27 cellular contexts compared by ENCODE assay signal in genomic region chr6:107625264-107625663, GRCh38.
DNase-seq lines count a peak whose midpoint lies in the region; TF ChIP-seq lines count a peak whose summit lies in the region.
"Had no signal": no experiment of that assay in that cellular context is flagged by ENCODE, and none has a peak within 500 bp of the region (broad histone marks: within the 10 kb centered on the region; RNA-seq: fewer than 3 reads in every experiment).

No MANE protein-coding gene starts in this region.

- H3K4me3 ChIP-seq in SJCRH30 (no peak overlapping the region), neuronal stem cell (ENCODE audit: low read length in 2 of 2) (no peak overlapping the region), A673 (ENCODE audit: low read depth, low read length, poor library complexity, severe bottlenecking) (no peak overlapping the region)

- H2BK15ac ChIP-seq in neuronal stem cell (ENCODE audit: low read length), result peak overlapping the region; percentile 20

- BruUV-seq in A673 (replicated peaks; lab: Mats Ljungman, UMichigan), result no TSS peak

- no peak overlapping the region for H2AFZ ChIP-seq in neuronal stem cell (ENCODE audit: low read length)

- H4K91ac ChIP-seq in neuronal stem cell (ENCODE audit: low read depth, low read length, poor library complexity), result no peak overlapping the region

- H3K4me3 Mint-ChIP-seq in activated CD4-positive, alpha-beta T cell treated with anti-CD3 and anti-CD28 coated beads, Interleukin-2, amount 10 ng/mL, durations not matched to agents 24 days and 14 days, result no peak overlapping the region
- H3K4me3 Mint-ChIP-seq: activated B cell treated with CpG ODN at 0.5 μM for 24 hours; activated CD8-positive, alpha-beta T cell treated with anti-CD3 and anti-CD28 coated beads for 36 hours; activated naive CD8-positive, alpha-beta T cell treated with anti-CD3 and anti-CD28 coated beads, Interleukin-2, amount 50 U/mL, for 24 hours; CD4-positive, alpha-beta memory T cell had no signal

- H3K4me1 Mint-ChIP-seq in activated CD4-positive, alpha-beta T cell treated with anti-CD3 and anti-CD28 coated beads, Interleukin-2, amount 10 ng/mL, durations not matched to agents 24 days and 14 days, result peaks cover 9% of the 10 kb centered on the region

- H3K18ac ChIP-seq in neuronal stem cell (ENCODE audit: low read length), result peak overlapping the region; percentile 28

- peaks cover 67% of the 10 kb centered on the region for H3K4me1 ChIP-seq in SJCRH30
- H3K4me1 ChIP-seq in neuronal stem cell (ENCODE audit: control insufficient read depth in 2 of 2, insufficient read depth in 1 of 2, low read depth in 1 of 2, low read length in 2 of 2), result peaks cover 15 to 26% of the 10 kb centered on the region in 2 donors
- H3K4me1 ChIP-seq in A673 (ENCODE audit: insufficient read depth, low read length, poor library complexity, severe bottlenecking), result peaks cover 8% of the 10 kb centered on the region

- no peaks in the 10 kb centered on the region for H3K9me3 ChIP-seq in SJCRH30 (replicated peaks)
- H3K9me3 ChIP-seq in neuronal stem cell (replicated peaks in 1 of 2; ENCODE audit: control insufficient read depth in 2 of 2, insufficient read depth in 1 of 2, low read depth in 1 of 2, low read length in 2 of 2), result no peaks in the 10 kb centered on the region
- H3K9me3 ChIP-seq in A673 (ENCODE audit: low read depth, low read length, poor library complexity, severe bottlenecking), result no peaks in the 10 kb centered on the region

- no peaks in the 10 kb centered on the region for H3K9me3 Mint-ChIP-seq in activated CD4-positive, alpha-beta T cell treated with anti-CD3 and anti-CD28 coated beads, Interleukin-2, amount 10 ng/mL, durations not matched to agents 24 days and 14 days
- H3K9me3 Mint-ChIP-seq: activated B cell treated with CpG ODN at 0.5 μM for 24 hours; activated CD8-positive, alpha-beta T cell treated with anti-CD3 and anti-CD28 coated beads for 36 hours; activated naive CD8-positive, alpha-beta T cell treated with anti-CD3 and anti-CD28 coated beads, Interleukin-2, amount 50 U/mL, for 24 hours; CD4-positive, alpha-beta memory T cell had no signal

- no peak overlapping the region for H2BK12ac ChIP-seq in neuronal stem cell (ENCODE audit: low read length)

- H3K27me3 ChIP-seq in SJCRH30 (no peaks in the 10 kb centered on the region), neuronal stem cell (ENCODE audit: control insufficient read depth in 3 of 3, insufficient read depth in 3 of 3, low read depth in 1 of 3, low read length in 3 of 3) (no peaks in the 10 kb centered on the region), A673 (replicated peaks; ENCODE audit: insufficient read depth, low read depth, low read length, poor library complexity) (no peaks in the 10 kb centered on the region)

- POLR2A ChIA-PET in A673 (lab: Charles Lee; ENCODE audit: low non-redundant PET), result no interaction called here

- H3K4ac ChIP-seq in neuronal stem cell (ENCODE audit: low read length), result no peak overlapping the region

- H2AK5ac ChIP-seq in neuronal stem cell (ENCODE audit: low read depth, low read length), result no peak overlapping the region

- no CpG with 5 or more reads among the region's 1 CpG for WGBS in neuronal stem cell (ENCODE audit: extremely low coverage in 2 of 2, insufficient read length in 2 of 2, insufficient replicate concordance in 1 of 2), 2 donors

- H3K36me3 ChIP-seq in SJCRH30, result no peaks in the 10 kb centered on the region
- peaks cover 2 to 13% of the 10 kb centered on the region in 2 donors for H3K36me3 ChIP-seq in neuronal stem cell (replicated peaks in 1 of 2; ENCODE audit: control insufficient read depth in 2 of 2, insufficient read depth in 2 of 2, low read length in 2 of 2)
- no peaks in the 10 kb centered on the region for H3K36me3 ChIP-seq in A673 (ENCODE audit: insufficient read depth, low read length, poor library complexity, severe bottlenecking)

- no peak overlapping the region for H4K8ac ChIP-seq in neuronal stem cell (ENCODE audit: low read depth, low read length)

- H2BK5ac ChIP-seq in neuronal stem cell (ENCODE audit: low read length), result no peak overlapping the region

- TF ChIP-seq CTCF in A673 (conservative IDR thresholded peaks at IDR 0.05; ENCODE audit: low read depth, low read length), result no peak

- no peak overlapping the region for H3K14ac ChIP-seq in neuronal stem cell (ENCODE audit: low read length)

- intact Hi-C loops in A673 (cut with micrococcal nuclease; ENCODE audit: unreplicated experiment), result no loop called here
- intact Hi-C loops in activated CD4-positive, alpha-beta T cell treated with anti-CD3 and anti-CD28 coated beads, Interleukin-2, amount 10 ng/mL, durations not matched to agents 24 days and 14 days (cut with micrococcal nuclease), result no loop called here

- H3K27ac ChIP-seq in SJCRH30 (peak overlapping the region; percentile 79), neuronal stem cell (replicated peaks; ENCODE audit: low read length) (no peak overlapping the region), A673 (ENCODE audit: low read depth, low read length, poor library complexity, severe bottlenecking) (no peak overlapping the region)
- H3K27ac ChIP-seq: 22Rv1, KMS-11 had no signal

- H3K4me2 ChIP-seq in neuronal stem cell (ENCODE audit: insufficient read depth, low read length, poor library complexity, severe bottlenecking), result no peak overlapping the region
- H3K4me2 ChIP-seq: KMS-11 had no signal

- no peak overlapping the region for H3K9ac ChIP-seq in neuronal stem cell (ENCODE audit: low read depth, low read length, poor library complexity)
- H3K9ac ChIP-seq: KMS-11 had no signal

- CTCF ChIA-PET in A673 (lab: Charles Lee), result no interaction called here

- DNase-seq in DMS 273 (lab: John Stamatoyannopoulos, UW; ENCODE audit: unreplicated experiment), result peak; percentile 61
- DNase-seq in DMS 273 treated with DMSO at 0.1 percent for 48 hours (lab: John Stamatoyannopoulos, UW), result no peak
- DNase-seq in NCI-H2029 (lab: John Stamatoyannopoulos, UW), result peak; percentile 80
- DNase-seq in SJCRH30, result peak; percentile 90 to 96
- no peak for DNase-seq in neuronal stem cell (ENCODE audit: low spot score)
- no peak for DNase-seq in A673 (ENCODE audit: low spot score)
- DNase-seq in RPMI8226, result no peak
- no peak for DNase-seq in activated CD4-positive, alpha-beta T cell treated with anti-CD3 and anti-CD28 coated beads, Interleukin-2, amount 10 ng/mL, durations not matched to agents 24 days and 14 days
- DNase-seq: activated B cell treated with CpG ODN at 0.5 μM for 24 hours; activated CD8-positive, alpha-beta T cell treated with anti-CD3 and anti-CD28 coated beads for 36 hours; activated effector memory CD4-positive, alpha-beta T cell treated with Interleukin-2 at 50 U/mL for 16 hours; activated naive CD8-positive, alpha-beta T cell treated with anti-CD3 and anti-CD28 coated beads, Interleukin-2, amount 50 U/mL, for 24 hours; activated T-cell treated with anti-CD3 and anti-CD28 coated beads for 4 hours; CD4-positive, alpha-beta memory T cell; DND-41; effector CD8-positive, alpha-beta T cell; erythroblast; GOT3; head of caudate nucleus; NCI-H187; NCI-H510A treated with DMSO at 0.1 percent for 48 hours; occipital lobe; retina; substantia nigra; T1000 had no signal

- no peak overlapping the region for H3K23ac ChIP-seq in neuronal stem cell (ENCODE audit: low read depth, low read length, poor library complexity)

- H3K36me3 Mint-ChIP-seq in activated CD4-positive, alpha-beta T cell treated with anti-CD3 and anti-CD28 coated beads, Interleukin-2, amount 10 ng/mL, durations not matched to agents 24 days and 14 days (ENCODE audit: low read depth), result no peaks in the 10 kb centered on the region
- H3K36me3 Mint-ChIP-seq: CD4-positive, alpha-beta memory T cell had no signal

- peaks cover 30% of the 10 kb centered on the region for H3K27me3 Mint-ChIP-seq in activated CD4-positive, alpha-beta T cell treated with anti-CD3 and anti-CD28 coated beads, Interleukin-2, amount 10 ng/mL, durations not matched to agents 24 days and 14 days
- H3K27me3 Mint-ChIP-seq: activated B cell treated with CpG ODN at 0.5 μM for 24 hours; activated CD8-positive, alpha-beta T cell treated with anti-CD3 and anti-CD28 coated beads for 36 hours; activated naive CD8-positive, alpha-beta T cell treated with anti-CD3 and anti-CD28 coated beads, Interleukin-2, amount 50 U/mL, for 24 hours had no signal

- no peaks in the 10 kb centered on the region for H3K79me1 ChIP-seq in neuronal stem cell (ENCODE audit: low read depth, low read length)

- no peak overlapping the region for H3K27ac Mint-ChIP-seq in activated CD4-positive, alpha-beta T cell treated with anti-CD3 and anti-CD28 coated beads, Interleukin-2, amount 10 ng/mL, durations not matched to agents 24 days and 14 days
- H3K27ac Mint-ChIP-seq: activated B cell treated with CpG ODN at 0.5 μM for 24 hours; activated CD8-positive, alpha-beta T cell treated with anti-CD3 and anti-CD28 coated beads for 36 hours; activated naive CD8-positive, alpha-beta T cell treated with anti-CD3 and anti-CD28 coated beads, Interleukin-2, amount 50 U/mL, for 24 hours; CD4-positive, alpha-beta memory T cell had no signal

- H2BK120ac ChIP-seq in neuronal stem cell (ENCODE audit: low read depth, low read length), result no peak overlapping the region

Comparison
In these comparisons a context has a peak if more than half of its experiments do, and no peak if none do; other contexts are left out.
1. DNase-seq: peak in DMS 273 (single experiment), NCI-H2029 (single experiment) and SJCRH30 (2 of 2); none in DMS 273 treated with DMSO at 0.1 percent for 48 hours (single experiment), neuronal stem cell (single experiment), A673 (single experiment), RPMI8226 (single experiment) and activated CD4-positive, alpha-beta T cell treated with anti-CD3 and anti-CD28 coated beads, Interleukin-2, amount 10 ng/mL, durations not matched to agents 24 days and 14 days (single experiment).